ENCODE assay signal across 9 cellular contexts in genomic region chr7:99980448-99980872, GRCh38. TPM values are rescaled to one million over a fixed set of nuclear protein-coding genes. Genes with fewer than 3 reads are reported as not detected.
"Had no signal": no experiment of that assay in that cellular context is flagged by ENCODE, and none has a peak within 500 bp of the region (broad histone marks: within the 10 kb centered on the region; RNA-seq: fewer than 3 reads in every experiment).

No MANE protein-coding gene starts in this region.

RNA-seq across cellular contexts. Expression of gene AZGP1, which starts 4.6 kb away (rescaled TPM):
- total RNA-seq: activated CD8-positive, alpha-beta memory T cell treated with anti-CD3 and anti-CD28 coated beads, Interleukin-2, amount 10 ng/mL, durations not matched to agents 7 days and 5 days; activated naive CD8-positive, alpha-beta T cell treated with anti-CD3 and anti-CD28 coated beads, Interleukin-2, amount 10 ng/mL, durations not matched to agents 7 days and 5 days; dermis blood vessel endothelial cell; epithelial cell of proximal tubule; glomerular endothelial cell; naive thymus-derived CD4-positive, alpha-beta T cell had no signal
- polyA plus RNA-seq: naive thymus-derived CD4-positive, alpha-beta T cell had no signal

RNA-seq across cellular contexts. Expression of gene GJC3, which starts 51.0 kb away (rescaled TPM):
- total RNA-seq: activated CD8-positive, alpha-beta memory T cell treated with anti-CD3 and anti-CD28 coated beads, Interleukin-2, amount 10 ng/mL, durations not matched to agents 7 days and 5 days; activated naive CD8-positive, alpha-beta T cell treated with anti-CD3 and anti-CD28 coated beads, Interleukin-2, amount 10 ng/mL, durations not matched to agents 7 days and 5 days; cerebellum; epithelial cell of proximal tubule; upper lobe of right lung had no signal
- polyA plus RNA-seq: aorta had no signal
